1 cellular context compared by ENCODE assay signal in the genomic region with DNA sequence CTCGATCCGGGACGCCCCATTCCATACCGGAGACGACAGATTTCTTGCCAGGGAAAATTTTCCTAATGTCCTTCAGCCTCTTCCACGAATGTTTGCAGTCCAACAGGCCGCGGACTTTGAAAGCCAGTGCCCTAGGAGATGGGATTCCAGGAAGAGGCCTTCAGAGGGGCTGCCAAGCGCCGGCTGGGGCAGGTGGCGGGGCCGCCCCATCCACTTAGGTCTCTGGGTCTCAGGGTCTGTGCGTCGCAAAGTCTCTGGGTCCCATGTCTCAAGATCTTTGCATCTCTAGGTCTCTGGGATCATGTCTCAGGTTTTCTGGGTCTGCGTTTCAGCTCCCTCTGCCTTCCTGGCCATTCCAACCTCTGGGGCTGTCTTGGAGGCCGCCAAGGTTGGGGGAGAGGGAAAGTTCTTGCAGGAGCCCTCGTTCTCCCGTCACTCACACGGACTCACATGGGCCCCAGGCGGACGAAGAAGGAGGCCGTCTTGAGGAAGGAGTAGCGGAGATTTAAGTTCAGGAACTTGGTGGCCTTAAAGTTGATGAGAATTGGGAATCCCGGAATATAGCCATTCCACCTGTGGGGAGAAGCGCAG.
TF ChIP-seq lines count a peak whose summit lies in the region.

No MANE protein-coding gene starts in this region.

TF ChIP-seq in SK-N-SH, 30 proteins besides CTCF, POLR2A, EP300 and RAD21 (continued from another document):
- TF ChIP-seq, protein P1, sequence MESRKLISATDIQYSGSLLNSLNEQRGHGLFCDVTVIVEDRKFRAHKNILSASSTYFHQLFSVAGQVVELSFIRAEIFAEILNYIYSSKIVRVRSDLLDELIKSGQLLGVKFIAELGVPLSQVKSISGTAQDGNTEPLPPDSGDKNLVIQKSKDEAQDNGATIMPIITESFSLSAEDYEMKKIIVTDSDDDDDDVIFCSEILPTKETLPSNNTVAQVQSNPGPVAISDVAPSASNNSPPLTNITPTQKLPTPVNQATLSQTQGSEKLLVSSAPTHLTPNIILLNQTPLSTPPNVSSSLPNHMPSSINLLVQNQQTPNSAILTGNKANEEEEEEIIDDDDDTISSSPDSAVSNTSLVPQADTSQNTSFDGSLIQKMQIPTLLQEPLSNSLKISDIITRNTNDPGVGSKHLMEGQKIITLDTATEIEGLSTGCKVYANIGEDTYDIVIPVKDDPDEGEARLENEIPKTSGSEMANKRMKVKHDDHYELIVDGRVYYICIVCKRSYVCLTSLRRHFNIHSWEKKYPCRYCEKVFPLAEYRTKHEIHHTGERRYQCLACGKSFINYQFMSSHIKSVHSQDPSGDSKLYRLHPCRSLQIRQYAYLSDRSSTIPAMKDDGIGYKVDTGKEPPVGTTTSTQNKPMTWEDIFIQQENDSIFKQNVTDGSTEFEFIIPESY (IDR thresholded peaks at IDR 0.05; ENCODE audit: borderline replicate concordance, low read depth), result no peak
- no peak for TF ChIP-seq NFIC (IDR thresholded peaks at IDR 0.05; ENCODE audit: borderline replicate concordance)
